In genomic region chr4:118918388-118918787, GRCh38 we compare ENCODE assay signal across 11 cellular contexts. TPM values are rescaled to one million over a fixed set of nuclear protein-coding genes. Genes with fewer than 3 reads are reported as not detected.
DNase-seq lines count a peak whose midpoint lies in the region; ATAC-seq and TF ChIP-seq lines count a peak whose summit lies in the region.
"Had no signal": no experiment of that assay in that cellular context is flagged by ENCODE, and none has a peak within 500 bp of the region (broad histone marks: within the 10 kb centered on the region; RNA-seq: fewer than 3 reads in every experiment).

No MANE protein-coding gene starts in this region.

- TF ChIP-seq CTCF in fibroblast of villous mesenchyme (IDR thresholded peaks at IDR 0.05; ENCODE audit: insufficient read depth, low read depth, low read length) (no peak), body of pancreas (IDR thresholded peaks at IDR 0.05) (no peak)

- WGBS in body of pancreas, 2 donors, result 46 to 49% methylated on average over 3 of the region's 3 CpGs

- no peaks in the 10 kb centered on the region for H3K27me3 ChIP-seq in SJSA1 (replicated peaks)
- H3K27me3 ChIP-seq in body of pancreas, result no peaks in the 10 kb centered on the region

- H3K9me3 ChIP-seq in SJSA1 (replicated peaks) (no peaks in the 10 kb centered on the region), body of pancreas (no peaks in the 10 kb centered on the region)

- intact Hi-C loops in body of pancreas (cut with DNase I), result no loop called here

- H3K4me1 ChIP-seq in SJSA1 (replicated peaks) (peaks cover 30% of the 10 kb centered on the region), body of pancreas (no peaks in the 10 kb centered on the region)

- DNase-seq in Daoy (ENCODE audit: low read depth), result peak; percentile 44
- DNase-seq in SJSA1 (ENCODE audit: low read depth in 1 of 2, low spot score in 2 of 2), result peak in 1 of 2 experiments; percentile 65
- peak; percentile 80 for DNase-seq in fibroblast of villous mesenchyme (ENCODE audit: low read depth)
- peak; percentile 11 for DNase-seq in putamen (ENCODE audit: low spot score)
- no peak for DNase-seq in inferior parietal cortex (ENCODE audit: extremely low spot score)
- DNase-seq in body of pancreas, result no peak
- no peak for DNase-seq in anterior cingulate cortex (lab: John Stamatoyannopoulos, UW)
- DNase-seq: DMS79, naive B cell, NCI-H1436 treated with DMSO at 0.1 percent for 48 hours had no signal

- peak overlapping the region; percentile 50 for H3K27ac ChIP-seq in SJSA1
- no peak overlapping the region for H3K27ac ChIP-seq in body of pancreas

- no peak overlapping the region for H3K4me3 ChIP-seq in SJSA1
- no peak overlapping the region for H3K4me3 ChIP-seq in fibroblast of villous mesenchyme (ENCODE audit: low read depth, low read length)
- H3K4me3 ChIP-seq in body of pancreas, result no peak overlapping the region

- H3K36me3 ChIP-seq in SJSA1 (no peaks in the 10 kb centered on the region), body of pancreas (replicated peaks in 1 of 2; ENCODE audit: insufficient read depth in 1 of 2, low read depth in 2 of 2) (no peaks in the 10 kb centered on the region)

- TF ChIP-seq POLR2A in body of pancreas (IDR thresholded peaks at IDR 0.05), result no peak

- ATAC-seq in body of pancreas (no peak), HG03571 (IDR thresholded peaks at IDR 0.05; ENCODE audit: unreplicated experiment) (no peak)

RNA-seq across cellular contexts. Expression of gene SYNPO2, which starts 29.7 kb away (rescaled TPM):
- total RNA-seq in Daoy (2014; rRNA removed; shearing (Covaris generic)), result 0.11 and 0.86 TPM in 2 replicates
- 2.8 and 4.7 TPM in 2 replicates for total RNA-seq in SJSA1 (2014; rRNA removed; shearing (Covaris generic))
- total RNA-seq in fibroblast of villous mesenchyme (139 and 194 TPM in 2 replicates), body of pancreas (10 to 100 TPM in 1 of 2 donors, 1 to 10 TPM in 1; 7.6 to 19.5 TPM)

Comparison
In these comparisons a context has a peak if more than half of its experiments do, and no peak if none do; other contexts are left out.
1. DNase-seq: peak in Daoy (single experiment), fibroblast of villous mesenchyme (single experiment) and putamen (single experiment); none in inferior parietal cortex (single experiment), body of pancreas (0 of 4) and anterior cingulate cortex (0 of 58).